Comparison of ENCODE assay signal across 2 cellular contexts in genomic region chr11:67993821-67994220, GRCh38.
TF ChIP-seq lines count a peak whose summit lies in the region.

No MANE protein-coding gene starts in this region.

TF ChIP-seq in GM12878, 131 proteins besides CTCF, POLR2A, EP300 and RAD21:
- TF ChIP-seq TCF12 (IDR thresholded peaks at IDR 0.05; ENCODE audit: low read depth, low read length) (peak; percentile 95), RUNX3 (IDR thresholded peaks at IDR 0.05; ENCODE audit: low read length) (peak; percentile 48), TCF3 (IDR thresholded peaks at IDR 0.05; ENCODE audit: borderline replicate concordance, insufficient read depth, low read depth, low read length) (peak; percentile 91)

TF ChIP-seq in neural cell, 6 proteins besides CTCF, POLR2A, EP300 and RAD21:
- peak; percentile 51 for TF ChIP-seq SMC3 (conservative IDR thresholded peaks at IDR 0.05; ENCODE audit: poor library complexity)
